ENCODE assay signal across 1 cellular context in genomic region chr7:42677751-42678231, GRCh38.
TF ChIP-seq lines count a peak whose summit lies in the region.

No MANE protein-coding gene starts in this region.

TF ChIP-seq in GM23338, 12 proteins besides CTCF, POLR2A, EP300 and RAD21 (continued from another document):
- no peak for TF ChIP-seq ZNF462 (CRISPR knock-in tag; IDR thresholded peaks at IDR 0.05)
